ENCODE assay signal across 20 cellular contexts in genomic region chr19:1090731-1091543, GRCh38. TPM values are rescaled to one million over a fixed set of nuclear protein-coding genes. Genes with fewer than 3 reads are reported as not detected.
DNase-seq lines count a peak whose midpoint lies in the region; ATAC-seq, FAIRE-seq and TF ChIP-seq lines count a peak whose summit lies in the region.
"Had no signal": no experiment of that assay in that cellular context is flagged by ENCODE, and none has a peak within 500 bp of the region (broad histone marks: within the 10 kb centered on the region; RNA-seq: fewer than 3 reads in every experiment).

No MANE protein-coding gene starts in this region.

- peaks cover 64% of the 10 kb centered on the region for H3K4me1 Mint-ChIP-seq in activated CD8-positive, alpha-beta T cell treated with anti-CD3 and anti-CD28 coated beads for 36 hours (ENCODE audit: low read depth)
- peaks cover 76% of the 10 kb centered on the region for H3K4me1 Mint-ChIP-seq in dendritic cell treated with granulocyte-macrophage colony-stimulating factor and Interleukin-4, amounts not matched to agents 40 ng/mL and 50 ng/mL, for 4 days (ENCODE audit: low read depth)
- peaks cover 26% of the 10 kb centered on the region for H3K4me1 Mint-ChIP-seq in nephron progenitor cell

- POLR2A ChIA-PET in activated CD8-positive, alpha-beta T cell treated with anti-CD3 and anti-CD28 coated beads for 36 hours (lab: Charles Lee), result interaction anchor here (0.7 to 8.1 kb wide), 10 partner anchors 9 to 181 kb away, joined by 3 to 148 read pairs (median 4); partner anchors contain the start of genes ARHGAP45, CNN2 and RNU6-2

- intact Hi-C loops in activated CD8-positive, alpha-beta T cell treated with anti-CD3 and anti-CD28 coated beads for 36 hours (cut with micrococcal nuclease), result no loop called here
- intact Hi-C loops in dendritic cell treated with granulocyte-macrophage colony-stimulating factor and Interleukin-4, amounts not matched to agents 40 ng/mL and 50 ng/mL, for 4 days (cut with micrococcal nuclease), result no loop called here

- ATAC-seq in activated CD8-positive, alpha-beta T cell treated with anti-CD3 and anti-CD28 coated beads for 36 hours, result peak; percentile 35
- ATAC-seq in stimulated activated naive CD8-positive, alpha-beta T cell treated with anti-CD3 and anti-CD28 coated beads, Interleukin-15, Interleukin-2, amounts not matched to agents 100 U/mL and 50 U/mL, for 24 hours, result peak; percentile 35
- no peak for ATAC-seq in GM21423 (IDR thresholded peaks at IDR 0.05; ENCODE audit: unreplicated experiment)
- ATAC-seq: foreskin keratinocyte, left lobe of liver had no signal

- H3K4me3 Mint-ChIP-seq in activated CD8-positive, alpha-beta T cell treated with anti-CD3 and anti-CD28 coated beads for 36 hours, result peak overlapping the region; percentile 67
- no peak overlapping the region for H3K4me3 Mint-ChIP-seq in dendritic cell treated with granulocyte-macrophage colony-stimulating factor and Interleukin-4, amounts not matched to agents 40 ng/mL and 50 ng/mL, for 4 days
- no peak overlapping the region for H3K4me3 Mint-ChIP-seq in nephron progenitor cell
- H3K4me3 Mint-ChIP-seq: activated CD4-positive, alpha-beta T cell treated with anti-CD3 and anti-CD28 coated beads, Interleukin-2, amount 10 ng/mL, durations not matched to agents 7 days and 5 days; activated T-cell treated with anti-CD3 and anti-CD28 coated beads, Interleukin-2, amount 50 U/mL, for 4 hours; immature natural killer cell; T-helper 1 cell treated with Interleukin-12 subunit alpha and Interleukin-12 subunit beta and Interleukin-4 antibody, amounts not matched to agents 30 μg/mL and 1 μg/mL, for 36 hours had no signal

- CTCF ChIA-PET in activated CD8-positive, alpha-beta T cell treated with anti-CD3 and anti-CD28 coated beads for 36 hours (lab: Charles Lee), result interaction anchor here (0.9 to 1.4 kb wide), 3 partner anchors 10 to 154 kb away, joined by 3 to 4 read pairs (median 3); no protein-coding TSS in a partner anchor

- peak overlapping the region; percentile 85 for H3K27ac Mint-ChIP-seq in activated CD8-positive, alpha-beta T cell treated with anti-CD3 and anti-CD28 coated beads for 36 hours
- peak overlapping the region; percentile 98 for H3K27ac Mint-ChIP-seq in dendritic cell treated with granulocyte-macrophage colony-stimulating factor and Interleukin-4, amounts not matched to agents 40 ng/mL and 50 ng/mL, for 4 days
- no peak overlapping the region for H3K27ac Mint-ChIP-seq in nephron progenitor cell
- H3K27ac Mint-ChIP-seq: activated CD4-positive, alpha-beta T cell treated with anti-CD3 and anti-CD28 coated beads, Interleukin-2, amount 10 ng/mL, durations not matched to agents 7 days and 5 days; T-helper 1 cell treated with Interleukin-12 subunit alpha and Interleukin-12 subunit beta and Interleukin-4 antibody, amounts not matched to agents 30 μg/mL and 1 μg/mL, for 36 hours had no signal

- TF ChIP-seq CTCF in activated CD8-positive, alpha-beta T cell treated with anti-CD3 and anti-CD28 coated beads for 36 hours (IDR thresholded peaks at IDR 0.05), result no peak
- TF ChIP-seq CTCF in D721Med (IDR thresholded peaks at IDR 0.05; ENCODE audit: insufficient read depth, missing control alignments), result no peak
- TF ChIP-seq CTCF in nephron progenitor cell (IDR thresholded peaks at IDR 0.05), result no peak

- DNase-seq in activated CD8-positive, alpha-beta memory T cell treated with anti-CD3 and anti-CD28 coated beads for 24 hours, result peak; percentile 80
- DNase-seq in activated CD8-positive, alpha-beta memory T cell treated with anti-CD3 and anti-CD28 coated beads, Interleukin-2, amount 50 U/mL, for 48 hours, result no peak
- peak; percentile 91 for DNase-seq in activated CD8-positive, alpha-beta T cell treated with anti-CD3 and anti-CD28 coated beads for 36 hours
- DNase-seq in stimulated activated naive CD8-positive, alpha-beta T cell treated with anti-CD3 and anti-CD28 coated beads, Interleukin-15, Interleukin-2, amounts not matched to agents 100 U/mL and 50 U/mL, for 24 hours, result peak; percentile 72
- no peak for DNase-seq in D721Med (ENCODE audit: insufficient read length, low spot score)
- DNase-seq in nephron progenitor cell, result no peak
- DNase-seq: activated CD4-positive, alpha-beta T cell treated with anti-CD3 and anti-CD28 coated beads, Interleukin-2, amount 10 ng/mL, durations not matched to agents 7 days and 5 days; activated T-cell treated with anti-CD3 and anti-CD28 coated beads, Interleukin-2, amount 50 U/mL, for 4 hours; effector CD4-positive, alpha-beta T cell; foreskin keratinocyte; NCI-H1105; NCI-H2081; NCI-H345; transverse colon had no signal

- FAIRE-seq in D721Med (lab: Jason Lieb, UNC), result no peak
- FAIRE-seq: GM19239 had no signal

- H3K36me3 Mint-ChIP-seq in activated CD8-positive, alpha-beta T cell treated with anti-CD3 and anti-CD28 coated beads for 36 hours (ENCODE audit: low read depth), result peaks cover 49% of the 10 kb centered on the region
- H3K36me3 Mint-ChIP-seq in dendritic cell treated with granulocyte-macrophage colony-stimulating factor and Interleukin-4, amounts not matched to agents 40 ng/mL and 50 ng/mL, for 4 days (ENCODE audit: low read depth), result peaks cover 95% of the 10 kb centered on the region
- H3K36me3 Mint-ChIP-seq in nephron progenitor cell (ENCODE audit: low read depth), result peaks cover 6% of the 10 kb centered on the region

- no peaks in the 10 kb centered on the region for H3K27me3 Mint-ChIP-seq in activated CD8-positive, alpha-beta T cell treated with anti-CD3 and anti-CD28 coated beads for 36 hours
- H3K27me3 Mint-ChIP-seq in dendritic cell treated with granulocyte-macrophage colony-stimulating factor and Interleukin-4, amounts not matched to agents 40 ng/mL and 50 ng/mL, for 4 days, result no peaks in the 10 kb centered on the region
- peaks cover 3% of the 10 kb centered on the region for H3K27me3 Mint-ChIP-seq in nephron progenitor cell (ENCODE audit: low read depth, poor library complexity)
- H3K27me3 Mint-ChIP-seq: activated CD4-positive, alpha-beta T cell treated with anti-CD3 and anti-CD28 coated beads, Interleukin-2, amount 10 ng/mL, durations not matched to agents 7 days and 5 days had no signal

- no peaks in the 10 kb centered on the region for H3K9me3 Mint-ChIP-seq in activated CD8-positive, alpha-beta T cell treated with anti-CD3 and anti-CD28 coated beads for 36 hours
- no peaks in the 10 kb centered on the region for H3K9me3 Mint-ChIP-seq in dendritic cell treated with granulocyte-macrophage colony-stimulating factor and Interleukin-4, amounts not matched to agents 40 ng/mL and 50 ng/mL, for 4 days
- H3K9me3 Mint-ChIP-seq in nephron progenitor cell, result no peaks in the 10 kb centered on the region
- H3K9me3 Mint-ChIP-seq: activated CD4-positive, alpha-beta T cell treated with anti-CD3 and anti-CD28 coated beads, Interleukin-2, amount 10 ng/mL, durations not matched to agents 7 days and 5 days; activated T-cell treated with anti-CD3 and anti-CD28 coated beads, Interleukin-2, amount 50 U/mL, for 4 hours; immature natural killer cell; T-helper 1 cell treated with Interleukin-12 subunit alpha and Interleukin-12 subunit beta and Interleukin-4 antibody, amounts not matched to agents 30 μg/mL and 1 μg/mL, for 36 hours had no signal

RNA-seq across cellular contexts. Expression of gene POLR2E, which starts 4.2 kb away (rescaled TPM):
- 100 to 1,000 TPM; 271 to 282 TPM for total RNA-seq in activated CD8-positive, alpha-beta T cell treated with anti-CD3 and anti-CD28 coated beads for 36 hours

RNA-seq across cellular contexts. Expression of gene GPX4, which starts 12.9 kb away (rescaled TPM):
- 100 to 1,000 TPM; 224 to 232 TPM for total RNA-seq in activated CD8-positive, alpha-beta T cell treated with anti-CD3 and anti-CD28 coated beads for 36 hours

RNA-seq across cellular contexts. Expression of gene ARHGAP45, which starts 24.0 kb away (rescaled TPM):
- 100 to 1,000 TPM; 136 to 150 TPM for total RNA-seq in activated CD8-positive, alpha-beta T cell treated with anti-CD3 and anti-CD28 coated beads for 36 hours

RNA-seq across cellular contexts. Expression of gene ABCA7, which starts 51.0 kb away (rescaled TPM):
- total RNA-seq in activated CD8-positive, alpha-beta T cell treated with anti-CD3 and anti-CD28 coated beads for 36 hours, result 10 to 100 TPM; 14.0 to 14.6 TPM

Comparison
In these comparisons a context has a peak if more than half of its experiments do, and no peak if none do; other contexts are left out.
1. DNase-seq: peak in activated CD8-positive, alpha-beta memory T cell treated with anti-CD3 and anti-CD28 coated beads for 24 hours (single experiment), activated CD8-positive, alpha-beta T cell treated with anti-CD3 and anti-CD28 coated beads for 36 hours (single experiment) and stimulated activated naive CD8-positive, alpha-beta T cell treated with anti-CD3 and anti-CD28 coated beads, Interleukin-15, Interleukin-2, amounts not matched to agents 100 U/mL and 50 U/mL, for 24 hours (single experiment); none in activated CD8-positive, alpha-beta memory T cell treated with anti-CD3 and anti-CD28 coated beads, Interleukin-2, amount 50 U/mL, for 48 hours (single experiment), D721Med (single experiment) and nephron progenitor cell (single experiment).